ENCODE assay signal across 31 cellular contexts in genomic region chr1:33601751-33602150, GRCh38.
"Had no signal": no experiment of that assay in that cellular context is flagged by ENCODE, and none has a peak within 500 bp of the region (broad histone marks: within the 10 kb centered on the region; RNA-seq: fewer than 3 reads in every experiment).

No MANE protein-coding gene starts in this region.

- H3K4me1 ChIP-seq: pancreas, psoas muscle, spleen, testis, tibial artery, transverse colon, upper lobe of right lung, uterus had no signal

- H3K9me3 ChIP-seq: neutrophil, pancreas, psoas muscle, spleen, suprapubic skin, testis, tibial artery, transverse colon, upper lobe of right lung, uterus had no signal

- ATAC-seq: naive thymus-derived CD8-positive, alpha-beta T cell; natural killer cell treated with Interleukin-12 subunit alpha and Interleukin-12 subunit beta and Interleukin-15 and Interleukin-18, amount 100 ng/mL, for 72 hours; pancreas; psoas muscle; right cardiac atrium; sciatic nerve; stimulated activated memory B cell treated with anti-CD40 and anti-IgM and Interleukin-4, amounts not matched to agents 10 μg/mL and 1 μg/mL and 100 μg/mL, for 72 hours; stimulated activated naive CD8-positive, alpha-beta T cell treated with anti-CD3 and anti-CD28 coated beads, Interleukin-15, amount 100 ng/mL, for 72 hours; stimulated activated naive CD8-positive, alpha-beta T cell treated with anti-CD3 and anti-CD28 coated beads, Interleukin-15, Interleukin-2, amounts not matched to agents 100 U/mL and 50 U/mL, for 24 hours; upper lobe of right lung had no signal

- FAIRE-seq: pancreas had no signal

- H3K4me2 ChIP-seq: smooth muscle cell had no signal

- H3K4me3 Mint-ChIP-seq: naive thymus-derived CD8-positive, alpha-beta T cell; natural killer cell treated with Interleukin-12 subunit alpha and Interleukin-12 subunit beta and Interleukin-15 and Interleukin-18, amount 100 ng/mL, for 72 hours; nephron progenitor cell; neural crest cell; stimulated activated memory B cell treated with anti-CD40 and anti-IgM and Interleukin-4, amounts not matched to agents 10 μg/mL and 1 μg/mL and 100 μg/mL, for 72 hours; stimulated activated naive CD8-positive, alpha-beta T cell treated with anti-CD3 and anti-CD28 coated beads, Interleukin-15, amount 100 ng/mL, for 72 hours; type B pancreatic cell had no signal

- H3K4me1 Mint-ChIP-seq: naive thymus-derived CD8-positive, alpha-beta T cell; nephron progenitor cell; neural crest cell; stimulated activated memory B cell treated with anti-CD40 and anti-IgM and Interleukin-4, amounts not matched to agents 10 μg/mL and 1 μg/mL and 100 μg/mL, for 72 hours; stimulated activated naive CD8-positive, alpha-beta T cell treated with anti-CD3 and anti-CD28 coated beads, Interleukin-15, amount 100 ng/mL, for 72 hours had no signal

- H3K36me3 Mint-ChIP-seq: naive thymus-derived CD8-positive, alpha-beta T cell; natural killer cell treated with Interleukin-12 subunit alpha and Interleukin-12 subunit beta and Interleukin-15 and Interleukin-18, amount 100 ng/mL, for 72 hours; stimulated activated memory B cell treated with anti-CD40 and anti-IgM and Interleukin-4, amounts not matched to agents 10 μg/mL and 1 μg/mL and 100 μg/mL, for 72 hours; type B pancreatic cell had no signal

- H3K27ac Mint-ChIP-seq: naive thymus-derived CD8-positive, alpha-beta T cell; natural killer cell treated with Interleukin-12 subunit alpha and Interleukin-12 subunit beta and Interleukin-15 and Interleukin-18, amount 100 ng/mL, for 72 hours; nephron progenitor cell; progenitor cell of endocrine pancreas; stimulated activated memory B cell treated with anti-CD40 and anti-IgM and Interleukin-4, amounts not matched to agents 10 μg/mL and 1 μg/mL and 100 μg/mL, for 72 hours; stimulated activated naive CD8-positive, alpha-beta T cell treated with anti-CD3 and anti-CD28 coated beads, Interleukin-15, amount 100 ng/mL, for 72 hours; type B pancreatic cell had no signal

- H3K27me3 ChIP-seq: pancreas, testis, tibial artery, transverse colon, upper lobe of right lung, uterus had no signal

- H3K27ac ChIP-seq: neutrophil, pancreas, psoas muscle, skin epidermis, spleen, suprapubic skin, testis, tibial artery, transverse colon, upper lobe of right lung, uterus had no signal

- H3K36me3 ChIP-seq: neutrophil, pancreas, spleen, suprapubic skin, tibial artery, transverse colon, upper lobe of right lung, uterus had no signal

- DNase-seq: naive thymus-derived CD8-positive, alpha-beta T cell; nephron progenitor cell; nucleus accumbens; pancreas; psoas muscle; right cardiac atrium; spleen; stimulated activated CD4-positive, alpha-beta T cell treated with anti-CD3 and anti-CD28 coated beads, Interleukin-12 subunit alpha, Interleukin-12 subunit beta, amount 100 ng/mL, for 4 hours; stimulated activated CD4-positive, alpha-beta T cell treated with anti-CD3 and anti-CD28 coated beads, Interleukin-1b, Interleukin-23, amount 100 ng/mL, for 48 hours; stimulated activated CD4-positive, alpha-beta T cell treated with anti-CD3 and anti-CD28 coated beads, Interleukin-4, amount 100 ng/mL, for 1 hour; stimulated activated CD4-positive, alpha-beta T cell treated with anti-CD3 and anti-CD28 coated beads, Interleukin-4, amount 100 ng/mL, for 4 hours; stimulated activated CD8-positive, alpha-beta memory T cell treated with anti-CD3 and anti-CD28 coated beads, Interleukin-4, amount 100 ng/mL, for 48 hours; stimulated activated naive CD4-positive, alpha-beta T cell; stimulated activated naive CD8-positive, alpha-beta T cell treated with anti-CD3 and anti-CD28 coated beads, Interleukin-15, amount 100 ng/mL, for 72 hours; stimulated activated naive CD8-positive, alpha-beta T cell treated with anti-CD3 and anti-CD28 coated beads, Interleukin-15, Interleukin-2, amounts not matched to agents 100 U/mL and 50 U/mL, for 24 hours; substantia nigra; testis; tibial artery; transverse colon; upper lobe of right lung; uterus had no signal

- H3K4me3 ChIP-seq: pancreas, psoas muscle, skin epidermis, smooth muscle cell, spleen, suprapubic skin, testis, tibial artery, transverse colon, upper lobe of right lung, uterus had no signal

- H3K9me3 Mint-ChIP-seq: natural killer cell treated with Interleukin-12 subunit alpha and Interleukin-12 subunit beta and Interleukin-15 and Interleukin-18, amount 100 ng/mL, for 72 hours; nephron progenitor cell; neural crest cell; stimulated activated memory B cell treated with anti-CD40 and anti-IgM and Interleukin-4, amounts not matched to agents 10 μg/mL and 1 μg/mL and 100 μg/mL, for 72 hours; stimulated activated naive CD8-positive, alpha-beta T cell treated with anti-CD3 and anti-CD28 coated beads, Interleukin-15, amount 100 ng/mL, for 72 hours; type B pancreatic cell had no signal
